ENCODE assay signal across 1 cellular context in the genomic region with DNA sequence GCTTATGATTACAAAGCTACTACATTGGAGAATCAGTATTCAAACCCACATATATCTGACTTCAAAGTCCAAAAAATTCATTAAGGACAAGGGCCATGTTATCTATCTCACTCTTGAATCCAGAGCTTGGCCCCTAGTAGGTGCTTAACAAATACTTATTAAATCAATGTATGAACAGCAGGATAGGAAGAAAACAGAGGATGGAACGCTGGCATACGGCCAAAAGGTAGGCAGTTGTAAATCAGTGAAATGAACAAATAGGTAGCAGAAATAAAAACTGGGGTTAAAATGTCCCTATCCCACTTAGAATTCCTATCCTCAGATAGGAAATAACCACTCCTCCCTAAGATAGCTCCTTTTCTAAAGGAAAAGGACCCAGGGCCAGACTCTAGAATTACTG.
TF ChIP-seq lines count a peak whose summit lies in the region.

No MANE protein-coding gene starts in this region.

TF ChIP-seq in GM23338, 12 proteins besides CTCF, POLR2A, EP300 and RAD21:
- TF ChIP-seq, protein P1, sequence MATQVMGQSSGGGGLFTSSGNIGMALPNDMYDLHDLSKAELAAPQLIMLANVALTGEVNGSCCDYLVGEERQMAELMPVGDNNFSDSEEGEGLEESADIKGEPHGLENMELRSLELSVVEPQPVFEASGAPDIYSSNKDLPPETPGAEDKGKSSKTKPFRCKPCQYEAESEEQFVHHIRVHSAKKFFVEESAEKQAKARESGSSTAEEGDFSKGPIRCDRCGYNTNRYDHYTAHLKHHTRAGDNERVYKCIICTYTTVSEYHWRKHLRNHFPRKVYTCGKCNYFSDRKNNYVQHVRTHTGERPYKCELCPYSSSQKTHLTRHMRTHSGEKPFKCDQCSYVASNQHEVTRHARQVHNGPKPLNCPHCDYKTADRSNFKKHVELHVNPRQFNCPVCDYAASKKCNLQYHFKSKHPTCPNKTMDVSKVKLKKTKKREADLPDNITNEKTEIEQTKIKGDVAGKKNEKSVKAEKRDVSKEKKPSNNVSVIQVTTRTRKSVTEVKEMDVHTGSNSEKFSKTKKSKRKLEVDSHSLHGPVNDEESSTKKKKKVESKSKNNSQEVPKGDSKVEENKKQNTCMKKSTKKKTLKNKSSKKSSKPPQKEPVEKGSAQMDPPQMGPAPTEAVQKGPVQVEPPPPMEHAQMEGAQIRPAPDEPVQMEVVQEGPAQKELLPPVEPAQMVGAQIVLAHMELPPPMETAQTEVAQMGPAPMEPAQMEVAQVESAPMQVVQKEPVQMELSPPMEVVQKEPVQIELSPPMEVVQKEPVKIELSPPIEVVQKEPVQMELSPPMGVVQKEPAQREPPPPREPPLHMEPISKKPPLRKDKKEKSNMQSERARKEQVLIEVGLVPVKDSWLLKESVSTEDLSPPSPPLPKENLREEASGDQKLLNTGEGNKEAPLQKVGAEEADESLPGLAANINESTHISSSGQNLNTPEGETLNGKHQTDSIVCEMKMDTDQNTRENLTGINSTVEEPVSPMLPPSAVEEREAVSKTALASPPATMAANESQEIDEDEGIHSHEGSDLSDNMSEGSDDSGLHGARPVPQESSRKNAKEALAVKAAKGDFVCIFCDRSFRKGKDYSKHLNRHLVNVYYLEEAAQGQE (IDR thresholded peaks at IDR 0.05; ENCODE audit: unreplicated experiment) = no peak
- TF ChIP-seq ZNF331 (CRISPR knock-in tag; IDR thresholded peaks at IDR 0.05; ENCODE audit: low read depth) (no peak), STAT1 (IDR thresholded peaks at IDR 0.05; ENCODE audit: unreplicated experiment) (no peak), EZH2phosphoT487 (IDR thresholded peaks at IDR 0.05; ENCODE audit: unreplicated experiment) (no peak), CREB1 (CRISPR knock-in tag; IDR thresholded peaks at IDR 0.05; ENCODE audit: low read depth) (no peak), ZNF114 (CRISPR knock-in tag; IDR thresholded peaks at IDR 0.05) (no peak)
- TF ChIP-seq, protein P2, sequence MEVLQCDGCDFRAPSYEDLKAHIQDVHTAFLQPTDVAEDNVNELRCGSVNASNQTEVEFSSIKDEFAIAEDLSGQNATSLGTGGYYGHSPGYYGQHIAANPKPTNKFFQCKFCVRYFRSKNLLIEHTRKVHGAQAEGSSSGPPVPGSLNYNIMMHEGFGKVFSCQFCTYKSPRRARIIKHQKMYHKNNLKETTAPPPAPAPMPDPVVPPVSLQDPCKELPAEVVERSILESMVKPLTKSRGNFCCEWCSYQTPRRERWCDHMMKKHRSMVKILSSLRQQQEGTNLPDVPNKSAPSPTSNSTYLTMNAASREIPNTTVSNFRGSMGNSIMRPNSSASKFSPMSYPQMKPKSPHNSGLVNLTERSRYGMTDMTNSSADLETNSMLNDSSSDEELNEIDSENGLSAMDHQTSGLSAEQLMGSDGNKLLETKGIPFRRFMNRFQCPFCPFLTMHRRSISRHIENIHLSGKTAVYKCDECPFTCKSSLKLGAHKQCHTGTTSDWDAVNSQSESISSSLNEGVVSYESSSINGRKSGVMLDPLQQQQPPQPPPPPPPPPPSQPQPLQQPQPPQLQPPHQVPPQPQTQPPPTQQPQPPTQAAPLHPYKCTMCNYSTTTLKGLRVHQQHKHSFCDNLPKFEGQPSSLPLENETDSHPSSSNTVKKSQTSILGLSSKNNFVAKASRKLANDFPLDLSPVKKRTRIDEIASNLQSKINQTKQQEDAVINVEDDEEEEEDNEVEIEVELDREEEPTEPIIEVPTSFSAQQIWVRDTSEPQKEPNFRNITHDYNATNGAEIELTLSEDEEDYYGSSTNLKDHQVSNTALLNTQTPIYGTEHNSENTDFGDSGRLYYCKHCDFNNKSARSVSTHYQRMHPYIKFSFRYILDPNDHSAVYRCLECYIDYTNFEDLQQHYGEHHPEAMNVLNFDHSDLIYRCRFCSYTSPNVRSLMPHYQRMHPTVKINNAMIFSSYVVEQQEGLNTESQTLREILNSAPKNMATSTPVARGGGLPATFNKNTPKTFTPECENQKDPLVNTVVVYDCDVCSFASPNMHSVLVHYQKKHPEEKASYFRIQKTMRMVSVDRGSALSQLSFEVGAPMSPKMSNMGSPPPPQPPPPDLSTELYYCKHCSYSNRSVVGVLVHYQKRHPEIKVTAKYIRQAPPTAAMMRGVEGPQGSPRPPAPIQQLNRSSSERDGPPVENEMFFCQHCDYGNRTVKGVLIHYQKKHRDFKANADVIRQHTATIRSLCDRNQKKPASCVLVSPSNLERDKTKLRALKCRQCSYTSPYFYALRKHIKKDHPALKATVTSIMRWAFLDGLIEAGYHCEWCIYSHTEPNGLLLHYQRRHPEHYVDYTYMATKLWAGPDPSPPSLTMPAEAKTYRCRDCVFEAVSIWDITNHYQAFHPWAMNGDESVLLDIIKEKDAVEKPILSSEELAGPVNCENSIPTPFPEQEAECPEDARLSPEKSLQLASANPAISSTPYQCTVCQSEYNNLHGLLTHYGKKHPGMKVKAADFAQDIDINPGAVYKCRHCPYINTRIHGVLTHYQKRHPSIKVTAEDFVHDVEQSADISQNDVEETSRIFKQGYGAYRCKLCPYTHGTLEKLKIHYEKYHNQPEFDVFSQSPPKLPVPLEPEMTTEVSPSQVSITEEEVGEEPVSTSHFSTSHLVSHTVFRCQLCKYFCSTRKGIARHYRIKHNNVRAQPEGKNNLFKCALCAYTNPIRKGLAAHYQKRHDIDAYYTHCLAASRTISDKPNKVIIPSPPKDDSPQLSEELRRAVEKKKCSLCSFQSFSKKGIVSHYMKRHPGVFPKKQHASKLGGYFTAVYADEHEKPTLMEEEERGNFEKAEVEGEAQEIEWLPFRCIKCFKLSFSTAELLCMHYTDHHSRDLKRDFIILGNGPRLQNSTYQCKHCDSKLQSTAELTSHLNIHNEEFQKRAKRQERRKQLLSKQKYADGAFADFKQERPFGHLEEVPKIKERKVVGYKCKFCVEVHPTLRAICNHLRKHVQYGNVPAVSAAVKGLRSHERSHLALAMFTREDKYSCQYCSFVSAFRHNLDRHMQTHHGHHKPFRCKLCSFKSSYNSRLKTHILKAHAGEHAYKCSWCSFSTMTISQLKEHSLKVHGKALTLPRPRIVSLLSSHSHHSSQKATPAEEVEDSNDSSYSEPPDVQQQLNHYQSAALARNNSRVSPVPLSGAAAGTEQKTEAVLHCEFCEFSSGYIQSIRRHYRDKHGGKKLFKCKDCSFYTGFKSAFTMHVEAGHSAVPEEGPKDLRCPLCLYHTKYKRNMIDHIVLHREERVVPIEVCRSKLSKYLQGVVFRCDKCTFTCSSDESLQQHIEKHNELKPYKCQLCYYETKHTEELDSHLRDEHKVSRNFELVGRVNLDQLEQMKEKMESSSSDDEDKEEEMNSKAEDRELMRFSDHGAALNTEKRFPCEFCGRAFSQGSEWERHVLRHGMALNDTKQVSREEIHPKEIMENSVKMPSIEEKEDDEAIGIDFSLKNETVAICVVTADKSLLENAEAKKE (CRISPR knock-in tag; IDR thresholded peaks at IDR 0.05) = no peak
